Comparison of ENCODE assay signal across 8 cellular contexts in the genomic region with DNA sequence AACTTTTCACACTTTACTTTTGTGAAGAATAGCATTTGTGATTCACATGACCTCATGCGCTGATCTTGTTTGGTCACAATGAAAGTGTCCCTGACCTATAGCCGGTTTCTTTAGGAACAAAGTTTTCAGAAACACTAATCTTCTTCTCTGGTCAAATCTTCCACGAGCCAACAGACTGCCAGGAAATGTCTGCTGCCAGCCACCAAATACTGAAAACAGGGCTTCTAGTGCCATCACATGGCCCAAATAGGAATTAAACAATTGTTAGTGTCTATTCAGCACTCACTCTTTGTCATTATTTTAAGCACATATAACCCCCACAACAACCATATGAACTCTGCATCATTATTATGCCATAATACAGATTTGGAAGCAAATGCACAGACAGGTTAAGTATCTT.
DNase-seq lines count a peak whose midpoint lies in the region; FAIRE-seq and TF ChIP-seq lines count a peak whose summit lies in the region.

No MANE protein-coding gene starts in this region.

- H3K9me3 ChIP-seq in small intestine (ENCODE audit: control insufficient read depth, low read depth) = no peaks in the 10 kb centered on the region

- FAIRE-seq in small intestine (lab: Jason Lieb, UNC) (no peak), GM19239 (lab: Jason Lieb, UNC) (no peak)

- no peak overlapping the region for H3K27ac ChIP-seq in small intestine (ENCODE audit: low read depth in 1 of 2, low read length in 1 of 2)

- H3K36me3 ChIP-seq in small intestine (ENCODE audit: control insufficient read depth in 2 of 2, insufficient read depth in 2 of 2, low read length in 2 of 2) = no peaks in the 10 kb centered on the region

- H3K27me3 ChIP-seq in small intestine (ENCODE audit: control insufficient read depth in 2 of 2, insufficient read depth in 2 of 2, low read length in 2 of 2) = peaks cover 0 to 2% of the 10 kb centered on the region in 2 donors

- H3K4me1 ChIP-seq in small intestine (ENCODE audit: control insufficient read depth in 2 of 2, insufficient read depth in 1 of 2, low read depth in 1 of 2, low read length in 1 of 2) = no peaks in the 10 kb centered on the region

- POLR2A ChIA-PET in activated CD4-positive, alpha-beta memory T cell treated with anti-CD3 and anti-CD28 coated beads for 36 hours (lab: Charles Lee) = no interaction called here

- WGBS in small intestine, 3 donors = 13 to 33% (median 22%) methylated on average over 3 of the region's 3 CpGs

- CTCF ChIA-PET in activated CD4-positive, alpha-beta memory T cell treated with anti-CD3 and anti-CD28 coated beads for 36 hours (lab: Charles Lee) = no interaction called here

- DNase-seq in NCI-H510A treated with DMSO at 0.1 percent for 48 hours (lab: John Stamatoyannopoulos, UW) (peak; percentile 87), NCI-H510A (lab: John Stamatoyannopoulos, UW) (no peak), SKM-1 (lab: John Stamatoyannopoulos, UW; ENCODE audit: unreplicated experiment) (peak; percentile 8), glomerular visceral epithelial cell (ENCODE audit: extremely low spot score) (peak; percentile 33), small intestine (peak; percentile 26), GM19239 (ENCODE audit: insufficient read length, low spot score) (no peak)
- no peak for DNase-seq in activated CD4-positive, alpha-beta memory T cell treated with anti-CD3 and anti-CD28 coated beads for 36 hours

- peak; percentile 66 for TF ChIP-seq CTCF in LNCAP (IDR thresholded peaks at IDR 0.05)

- intact Hi-C loops in activated CD4-positive, alpha-beta memory T cell treated with anti-CD3 and anti-CD28 coated beads for 36 hours (cut with micrococcal nuclease) = loop anchor here (10.0 kb wide), 1 partner anchor 1269 kb away; no protein-coding TSS in a partner anchor

- no peaks in the 10 kb centered on the region for H3K4me1 Mint-ChIP-seq in activated CD4-positive, alpha-beta memory T cell treated with anti-CD3 and anti-CD28 coated beads for 36 hours (ENCODE audit: low read depth)

- H3K27ac Mint-ChIP-seq in activated CD4-positive, alpha-beta memory T cell treated with anti-CD3 and anti-CD28 coated beads for 36 hours = no peak overlapping the region

- no peaks in the 10 kb centered on the region for H3K27me3 Mint-ChIP-seq in activated CD4-positive, alpha-beta memory T cell treated with anti-CD3 and anti-CD28 coated beads for 36 hours

- no peak overlapping the region for H3K4me3 Mint-ChIP-seq in activated CD4-positive, alpha-beta memory T cell treated with anti-CD3 and anti-CD28 coated beads for 36 hours

- H3K9me3 Mint-ChIP-seq in activated CD4-positive, alpha-beta memory T cell treated with anti-CD3 and anti-CD28 coated beads for 36 hours = peaks cover 1% of the 10 kb centered on the region

- no peak overlapping the region for H3K4me3 ChIP-seq in small intestine (ENCODE audit: low read depth in 1 of 2, low read length in 2 of 2)

- H3K36me3 Mint-ChIP-seq in activated CD4-positive, alpha-beta memory T cell treated with anti-CD3 and anti-CD28 coated beads for 36 hours = no peaks in the 10 kb centered on the region

Comparison
In these comparisons a context has a peak if more than half of its experiments do, and no peak if none do; other contexts are left out.
1. DNase-seq: peak in NCI-H510A treated with DMSO at 0.1 percent for 48 hours (single experiment), SKM-1 (single experiment), glomerular visceral epithelial cell (single experiment) and small intestine (single experiment); none in NCI-H510A (single experiment), GM19239 (single experiment) and activated CD4-positive, alpha-beta memory T cell treated with anti-CD3 and anti-CD28 coated beads for 36 hours (single experiment).